In the genomic region with DNA sequence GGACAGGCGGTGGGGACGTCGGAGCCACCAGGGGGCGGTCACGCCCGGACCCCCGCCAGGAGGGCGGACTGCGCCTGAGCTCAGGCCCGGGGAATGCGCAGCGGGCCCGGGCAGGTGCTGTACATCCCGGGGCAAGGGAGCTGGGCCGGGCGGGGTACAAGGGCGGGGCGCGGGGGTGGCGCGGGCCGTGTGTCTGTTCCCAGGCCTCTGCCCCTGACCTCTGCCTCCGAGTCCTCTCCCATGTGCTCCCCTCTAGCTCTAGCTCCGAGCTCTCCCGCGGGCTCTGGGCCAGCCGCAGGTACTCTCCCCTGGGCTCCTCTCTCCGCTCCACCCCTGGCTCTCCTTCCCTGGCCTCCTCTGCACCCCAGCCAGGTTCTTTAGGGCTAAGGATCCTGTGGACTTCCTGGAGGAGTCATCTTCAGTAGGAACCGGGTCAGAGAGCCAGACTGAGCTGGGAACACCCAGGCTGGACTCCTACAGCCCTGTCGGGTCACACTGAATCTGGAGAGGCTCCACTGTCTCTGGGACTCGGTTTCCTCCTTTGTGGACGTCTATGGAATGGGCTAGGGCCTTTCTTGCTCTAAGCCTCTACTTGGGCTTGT, we compare ENCODE assay signal across 8 cellular contexts. TPM values are rescaled to one million over a fixed set of nuclear protein-coding genes. Genes with fewer than 3 reads are reported as not detected.
DNase-seq lines count a peak whose midpoint lies in the region; ATAC-seq and TF ChIP-seq lines count a peak whose summit lies in the region.

No MANE protein-coding gene starts in this region.

- H3K27me3 ChIP-seq in liver (ENCODE audit: control insufficient read depth in 4 of 4, insufficient read depth in 4 of 4, low read length in 3 of 4): no peaks in the 10 kb centered on the region

- peaks cover 15 to 44% (median 25%) of the 10 kb centered on the region in 4 donors for H3K4me1 ChIP-seq in liver (ENCODE audit: control insufficient read depth in 4 of 4, insufficient read depth in 4 of 4, low read length in 3 of 4)

- H3K9me3 ChIP-seq in liver (ENCODE audit: control insufficient read depth in 4 of 4, low read length in 3 of 4): no peaks in the 10 kb centered on the region

- 43% methylated on average over 32 of the region's 32 CpGs for WGBS in liver

- TF ChIP-seq RAD21 in liver (IDR thresholded peaks at IDR 0.05): peak in 1 of 2 donors; percentile 52

- H3K9ac ChIP-seq in liver (ENCODE audit: low read depth in 1 of 2, low read length in 2 of 2): no peak overlapping the region

- H3K27ac ChIP-seq in liver (ENCODE audit: low read depth in 1 of 2, low read length in 2 of 2): no peak overlapping the region

- ATAC-seq in HG02938 (IDR thresholded peaks at IDR 0.05; ENCODE audit: unreplicated experiment) (no peak), HG03025 (IDR thresholded peaks at IDR 0.05; ENCODE audit: low FRiP score, unreplicated experiment) (no peak), HG03439 (IDR thresholded peaks at IDR 0.05; ENCODE audit: unreplicated experiment) (no peak)

- TF ChIP-seq CTCF in astrocyte of the spinal cord (IDR thresholded peaks at IDR 0.05; ENCODE audit: low read depth, low read length): peak; percentile 55
- TF ChIP-seq CTCF in liver (IDR thresholded peaks at IDR 0.05; ENCODE audit: low read depth, low read length, missing input control): peak; percentile 24

- in situ Hi-C loops in astrocyte of the spinal cord (cut with HindIII; ENCODE audit: low sequenced_read_pairs): no loop called here

- H3K36me3 ChIP-seq in liver (ENCODE audit: control insufficient read depth in 4 of 4, insufficient read depth in 3 of 4, low read depth in 1 of 4, low read length in 3 of 4): no peaks in the 10 kb centered on the region

- H3K4me3 ChIP-seq in astrocyte of the spinal cord (ENCODE audit: low read depth, low read length): no peak overlapping the region
- no peak overlapping the region for H3K4me3 ChIP-seq in liver (ENCODE audit: low read depth in 1 of 3, low read length in 3 of 3)

- DNase-seq in stimulated activated CD4-positive, alpha-beta T cell treated with anti-CD3 and anti-CD28 coated beads, Interleukin-12 subunit alpha, Interleukin-12 subunit beta, amount 100 ng/mL, for 4 hours: peak; percentile 28
- DNase-seq in stimulated activated CD4-positive, alpha-beta T cell treated with anti-CD3 and anti-CD28 coated beads, Interleukin-4, amount 100 ng/mL, for 24 hours: no peak
- no peak for DNase-seq in astrocyte of the spinal cord (ENCODE audit: low read depth, low spot score)
- DNase-seq in NOMO-1 treated with DMSO at 0.1 percent for 48 hours (lab: John Stamatoyannopoulos, UW; ENCODE audit: unreplicated experiment): no peak

TF ChIP-seq in liver, 16 proteins besides CTCF, POLR2A, EP300 and RAD21:
- TF ChIP-seq HNF4A (conservative IDR thresholded peaks at IDR 0.05) (no peak), JUND (IDR thresholded peaks at IDR 0.05) (no peak), RXRA (IDR thresholded peaks at IDR 0.05) (no peak), YY1 (IDR thresholded peaks at IDR 0.05) (no peak), FOXA1 (IDR thresholded peaks at IDR 0.05) (no peak), EGR1 (IDR thresholded peaks at IDR 0.05; ENCODE audit: low read depth in 2 of 2) (no peak), FOXA2 (IDR thresholded peaks at IDR 0.05) (no peak), HNF4G (IDR thresholded peaks at IDR 0.05) (no peak), GABPA (IDR thresholded peaks at IDR 0.05 in 1 of 2, conservative IDR thresholded peaks at IDR 0.05 in 1 of 2) (no peak), SP1 (IDR thresholded peaks at IDR 0.05) (no peak), TAF1 (conservative IDR thresholded peaks at IDR 0.05) (no peak), NR2F2 (IDR thresholded peaks at IDR 0.05) (no peak)
- TF ChIP-seq, protein P1, sequence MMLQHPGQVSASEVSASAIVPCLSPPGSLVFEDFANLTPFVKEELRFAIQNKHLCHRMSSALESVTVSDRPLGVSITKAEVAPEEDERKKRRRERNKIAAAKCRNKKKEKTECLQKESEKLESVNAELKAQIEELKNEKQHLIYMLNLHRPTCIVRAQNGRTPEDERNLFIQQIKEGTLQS (IDR thresholded peaks at IDR 0.05): no peak
- TF ChIP-seq, protein P2, sequence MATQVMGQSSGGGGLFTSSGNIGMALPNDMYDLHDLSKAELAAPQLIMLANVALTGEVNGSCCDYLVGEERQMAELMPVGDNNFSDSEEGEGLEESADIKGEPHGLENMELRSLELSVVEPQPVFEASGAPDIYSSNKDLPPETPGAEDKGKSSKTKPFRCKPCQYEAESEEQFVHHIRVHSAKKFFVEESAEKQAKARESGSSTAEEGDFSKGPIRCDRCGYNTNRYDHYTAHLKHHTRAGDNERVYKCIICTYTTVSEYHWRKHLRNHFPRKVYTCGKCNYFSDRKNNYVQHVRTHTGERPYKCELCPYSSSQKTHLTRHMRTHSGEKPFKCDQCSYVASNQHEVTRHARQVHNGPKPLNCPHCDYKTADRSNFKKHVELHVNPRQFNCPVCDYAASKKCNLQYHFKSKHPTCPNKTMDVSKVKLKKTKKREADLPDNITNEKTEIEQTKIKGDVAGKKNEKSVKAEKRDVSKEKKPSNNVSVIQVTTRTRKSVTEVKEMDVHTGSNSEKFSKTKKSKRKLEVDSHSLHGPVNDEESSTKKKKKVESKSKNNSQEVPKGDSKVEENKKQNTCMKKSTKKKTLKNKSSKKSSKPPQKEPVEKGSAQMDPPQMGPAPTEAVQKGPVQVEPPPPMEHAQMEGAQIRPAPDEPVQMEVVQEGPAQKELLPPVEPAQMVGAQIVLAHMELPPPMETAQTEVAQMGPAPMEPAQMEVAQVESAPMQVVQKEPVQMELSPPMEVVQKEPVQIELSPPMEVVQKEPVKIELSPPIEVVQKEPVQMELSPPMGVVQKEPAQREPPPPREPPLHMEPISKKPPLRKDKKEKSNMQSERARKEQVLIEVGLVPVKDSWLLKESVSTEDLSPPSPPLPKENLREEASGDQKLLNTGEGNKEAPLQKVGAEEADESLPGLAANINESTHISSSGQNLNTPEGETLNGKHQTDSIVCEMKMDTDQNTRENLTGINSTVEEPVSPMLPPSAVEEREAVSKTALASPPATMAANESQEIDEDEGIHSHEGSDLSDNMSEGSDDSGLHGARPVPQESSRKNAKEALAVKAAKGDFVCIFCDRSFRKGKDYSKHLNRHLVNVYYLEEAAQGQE (IDR thresholded peaks at IDR 0.05): no peak
- TF ChIP-seq, protein P3, sequence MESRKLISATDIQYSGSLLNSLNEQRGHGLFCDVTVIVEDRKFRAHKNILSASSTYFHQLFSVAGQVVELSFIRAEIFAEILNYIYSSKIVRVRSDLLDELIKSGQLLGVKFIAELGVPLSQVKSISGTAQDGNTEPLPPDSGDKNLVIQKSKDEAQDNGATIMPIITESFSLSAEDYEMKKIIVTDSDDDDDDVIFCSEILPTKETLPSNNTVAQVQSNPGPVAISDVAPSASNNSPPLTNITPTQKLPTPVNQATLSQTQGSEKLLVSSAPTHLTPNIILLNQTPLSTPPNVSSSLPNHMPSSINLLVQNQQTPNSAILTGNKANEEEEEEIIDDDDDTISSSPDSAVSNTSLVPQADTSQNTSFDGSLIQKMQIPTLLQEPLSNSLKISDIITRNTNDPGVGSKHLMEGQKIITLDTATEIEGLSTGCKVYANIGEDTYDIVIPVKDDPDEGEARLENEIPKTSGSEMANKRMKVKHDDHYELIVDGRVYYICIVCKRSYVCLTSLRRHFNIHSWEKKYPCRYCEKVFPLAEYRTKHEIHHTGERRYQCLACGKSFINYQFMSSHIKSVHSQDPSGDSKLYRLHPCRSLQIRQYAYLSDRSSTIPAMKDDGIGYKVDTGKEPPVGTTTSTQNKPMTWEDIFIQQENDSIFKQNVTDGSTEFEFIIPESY (IDR thresholded peaks at IDR 0.05): no peak
- TF ChIP-seq, protein P4, sequence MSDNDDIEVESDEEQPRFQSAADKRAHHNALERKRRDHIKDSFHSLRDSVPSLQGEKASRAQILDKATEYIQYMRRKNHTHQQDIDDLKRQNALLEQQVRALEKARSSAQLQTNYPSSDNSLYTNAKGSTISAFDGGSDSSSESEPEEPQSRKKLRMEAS (IDR thresholded peaks at IDR 0.05): no peak

RNA-seq across cellular contexts. Expression of a gene that starts 2.3 kb away (rescaled TPM):
- total RNA-seq in liver: 1 to 10 TPM in 1 of 2 donors, under 1 TPM in 1; 0.51 to 6.5 TPM
- polyA plus RNA-seq in liver: 1 to 10 TPM; 3.3 to 7.7 TPM

RNA-seq across cellular contexts. Expression of a gene that starts 3.9 kb away (rescaled TPM):
- 1 to 10 TPM; 1.9 TPM for total RNA-seq in liver
- polyA plus RNA-seq in liver: 1 to 10 TPM; 1.1 to 2.4 TPM

RNA-seq across cellular contexts. Expression of a gene that starts 21.1 kb away (rescaled TPM):
- 10 to 100 TPM; 19.3 to 24.7 TPM for total RNA-seq in liver
- 10 to 100 TPM; 19.2 to 28.7 TPM for polyA plus RNA-seq in liver

RNA-seq across cellular contexts. Expression of a gene that starts 32.2 kb away (rescaled TPM):
- total RNA-seq in liver: 1 to 10 TPM; 8.3 to 8.7 TPM
- polyA plus RNA-seq in liver: 1 to 10 TPM; 3.3 to 8.2 TPM
